35 cellular contexts compared by ENCODE assay signal in the genomic region with DNA sequence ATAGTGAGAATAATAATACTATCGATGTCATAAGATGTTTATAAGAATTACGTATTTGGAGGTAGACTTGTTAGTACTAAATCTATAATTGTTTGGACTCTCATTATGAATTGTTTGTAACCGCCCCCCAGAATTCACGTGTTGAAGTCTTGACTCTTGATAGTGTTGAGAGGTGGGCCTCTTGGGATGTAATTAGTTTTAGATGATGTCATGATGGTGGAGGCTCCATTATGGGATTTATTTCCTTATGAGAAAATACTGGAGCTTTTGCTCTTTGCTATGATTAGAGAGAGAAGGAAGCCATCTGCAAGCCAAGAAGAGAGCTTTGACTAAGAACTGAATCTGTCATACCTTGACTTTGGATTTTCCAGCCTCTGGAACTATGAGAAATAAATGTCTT.
"Had no signal": no experiment of that assay in that cellular context is flagged by ENCODE, and none has a peak within 500 bp of the region (broad histone marks: within the 10 kb centered on the region; RNA-seq: fewer than 3 reads in every experiment).

No MANE protein-coding gene starts in this region.

- H3K36me3 ChIP-seq: adrenal gland, brain microvascular endothelial cell had no signal

- H3K27ac Mint-ChIP-seq: activated B cell treated with CpG ODN at 0.5 μM for 24 hours; activated CD4-positive, alpha-beta memory T cell treated with anti-CD3 and anti-CD28 coated beads for 36 hours; activated CD4-positive, alpha-beta T cell treated with anti-CD3 and anti-CD28 coated beads, Interleukin-2, amount 10 ng/mL, durations not matched to agents 24 days and 14 days; activated CD8-positive, alpha-beta T cell treated with anti-CD3 and anti-CD28 coated beads for 36 hours; activated naive CD4-positive, alpha-beta T cell treated with anti-CD3 and anti-CD28 coated beads for 36 hours; activated naive CD4-positive, alpha-beta T cell treated with anti-CD3 and anti-CD28 coated beads, Interleukin-2, amount 50 U/mL, for 72 hours; activated naive CD8-positive, alpha-beta T cell treated with anti-CD3 and anti-CD28 coated beads for 36 hours; activated T-cell treated with anti-CD3 and anti-CD28 coated beads, Interleukin-2, amount 50 U/mL, for 72 hours; activated T-helper 1 cell treated with anti-CD3 and anti-CD28 coated beads, Interleukin-12 subunit alpha, Interleukin-12 subunit beta, Interleukin-2, Interleukin-4 antibody, amounts not matched to agents 30 ng/mL and 10 ng/mL and 1 ng/mL, durations not matched to agents 14 hours and 24 hours and 36 hours; activated T-helper 17 cell treated with anti-CD3 and anti-CD28 coated beads, Interleukin-2, amount 50 U/mL, for 72 hours; T-helper 17 cell had no signal

- DNase-seq: activated B cell treated with CpG ODN at 0.5 μM for 24 hours; activated CD4-positive, alpha-beta memory T cell treated with anti-CD3 and anti-CD28 coated beads for 36 hours; activated CD4-positive, alpha-beta T cell treated with anti-CD3 and anti-CD28 coated beads for 4 hours; activated CD4-positive, alpha-beta T cell treated with anti-CD3 and anti-CD28 coated beads, Interleukin-2, amount 10 ng/mL, durations not matched to agents 24 days and 14 days; activated CD4-positive, alpha-beta T cell treated with anti-CD3 and anti-CD28 coated beads, Interleukin-2, amount 50 U/mL, for 1 hour; activated CD4-positive, alpha-beta T cell treated with anti-CD3 and anti-CD28 coated beads, Interleukin-2, amount 50 U/mL, for 4 hours; activated CD4-positive, CD25-positive, alpha-beta regulatory T cell treated with anti-CD3 and anti-CD28 coated beads, Interleukin-2, amount 50 U/mL, for 72 hours; activated CD8-positive, alpha-beta memory T cell treated with anti-CD3 and anti-CD28 coated beads, Interleukin-2, amount 50 U/mL, for 4 hours; activated CD8-positive, alpha-beta T cell treated with anti-CD3 and anti-CD28 coated beads for 36 hours; activated effector memory CD4-positive, alpha-beta T cell treated with anti-CD3 and anti-CD28 coated beads, Interleukin-2, amount 50 U/mL, for 16 hours; activated gamma-delta T cell treated with Interleukin-2 at 50 U/mL for 16 hours; activated naive CD4-positive, alpha-beta T cell; activated naive CD4-positive, alpha-beta T cell treated with anti-CD3 and anti-CD28 coated beads for 36 hours; activated naive CD4-positive, alpha-beta T cell treated with anti-CD3 and anti-CD28 coated beads, Interleukin-2, amount 50 U/mL, for 16 hours; activated naive CD8-positive, alpha-beta T cell treated with anti-CD3 and anti-CD28 coated beads for 36 hours; activated T-cell treated with anti-CD3 and anti-CD28 coated beads for 4 hours; activated T-cell treated with anti-CD3 and anti-CD28 coated beads, Interleukin-2, amount 50 U/mL, for 1 hour; activated T-cell treated with anti-CD3 and anti-CD28 coated beads, Interleukin-2, amount 50 U/mL, for 4 hours; activated T-cell treated with anti-CD3 and anti-CD28 coated beads, Interleukin-2, amount 50 U/mL, for 72 hours; adrenal gland; amniotic stem cell; aorta; body of pancreas; brain microvascular endothelial cell; central memory CD4-positive, alpha-beta T cell; T-helper 17 cell; T-helper 9 cell had no signal

- H3K4me1 Mint-ChIP-seq: activated B cell treated with CpG ODN at 0.5 μM for 24 hours; activated CD4-positive, alpha-beta T cell treated with anti-CD3 and anti-CD28 coated beads, Interleukin-2, amount 10 ng/mL, durations not matched to agents 24 days and 14 days; activated naive CD8-positive, alpha-beta T cell treated with anti-CD3 and anti-CD28 coated beads for 36 hours; activated T-helper 17 cell treated with anti-CD3 and anti-CD28 coated beads, Interleukin-2, amount 50 U/mL, for 72 hours; T-helper 17 cell had no signal

- H3K4me3 ChIP-seq: adrenal gland, body of pancreas, breast epithelium had no signal

- H3K4me3 Mint-ChIP-seq: activated B cell treated with CpG ODN at 0.5 μM for 24 hours; activated CD4-positive, alpha-beta memory T cell treated with anti-CD3 and anti-CD28 coated beads for 36 hours; activated CD4-positive, alpha-beta T cell treated with anti-CD3 and anti-CD28 coated beads, Interleukin-2, amount 10 ng/mL, durations not matched to agents 24 days and 14 days; activated CD8-positive, alpha-beta T cell treated with anti-CD3 and anti-CD28 coated beads for 36 hours; activated naive CD4-positive, alpha-beta T cell treated with anti-CD3 and anti-CD28 coated beads for 36 hours; activated naive CD8-positive, alpha-beta T cell treated with anti-CD3 and anti-CD28 coated beads for 36 hours; activated T-cell treated with anti-CD3 and anti-CD28 coated beads, Interleukin-2, amount 50 U/mL, for 4 hours; activated T-cell treated with anti-CD3 and anti-CD28 coated beads, Interleukin-2, amount 50 U/mL, for 72 hours; activated T-helper 1 cell treated with anti-CD3 and anti-CD28 coated beads, Interleukin-12 subunit alpha, Interleukin-12 subunit beta, Interleukin-2, Interleukin-4 antibody, amounts not matched to agents 30 ng/mL and 10 ng/mL and 1 ng/mL, durations not matched to agents 14 hours and 24 hours and 36 hours; activated T-helper 17 cell treated with anti-CD3 and anti-CD28 coated beads, Interleukin-2, amount 50 U/mL, for 72 hours; T-helper 17 cell had no signal

- H3K27ac ChIP-seq: adrenal gland, body of pancreas, brain microvascular endothelial cell, breast epithelium, VCaP had no signal

- H3K27me3 Mint-ChIP-seq: activated B cell treated with CpG ODN at 0.5 μM for 24 hours; activated CD4-positive, alpha-beta memory T cell treated with anti-CD3 and anti-CD28 coated beads for 36 hours; activated CD4-positive, alpha-beta T cell treated with anti-CD3 and anti-CD28 coated beads, Interleukin-2, amount 10 ng/mL, durations not matched to agents 24 days and 14 days; activated CD8-positive, alpha-beta T cell treated with anti-CD3 and anti-CD28 coated beads for 36 hours; activated naive CD8-positive, alpha-beta T cell treated with anti-CD3 and anti-CD28 coated beads for 36 hours; activated T-helper 17 cell treated with anti-CD3 and anti-CD28 coated beads, Interleukin-2, amount 50 U/mL, for 72 hours; T-helper 17 cell had no signal

- ATAC-seq: activated CD8-positive, alpha-beta T cell treated with anti-CD3 and anti-CD28 coated beads for 36 hours; activated naive CD4-positive, alpha-beta T cell treated with anti-CD3 and anti-CD28 coated beads, Interleukin-2, amount 50 U/mL, for 72 hours; activated T-cell treated with anti-CD3 and anti-CD28 coated beads, Interleukin-2, amount 50 U/mL, for 4 hours; activated T-cell treated with anti-CD3 and anti-CD28 coated beads, Interleukin-2, amount 50 U/mL, for 72 hours; activated T-helper 17 cell treated with anti-CD3 and anti-CD28 coated beads, Interleukin-2, amount 50 U/mL, for 72 hours; body of pancreas; T-helper 17 cell had no signal

- H3K9me3 ChIP-seq: adrenal gland, body of pancreas, breast epithelium had no signal

- H3K27me3 ChIP-seq: adrenal gland, body of pancreas, brain microvascular endothelial cell, breast epithelium had no signal

- FAIRE-seq: astrocyte, colon, TTC549 had no signal

- H3K36me3 Mint-ChIP-seq: activated CD4-positive, alpha-beta memory T cell treated with anti-CD3 and anti-CD28 coated beads for 36 hours; activated naive CD8-positive, alpha-beta T cell treated with anti-CD3 and anti-CD28 coated beads for 36 hours had no signal

- H3K4me1 ChIP-seq: adrenal gland, body of pancreas, breast epithelium had no signal
